8 cellular contexts compared by ENCODE assay signal in the genomic region with DNA sequence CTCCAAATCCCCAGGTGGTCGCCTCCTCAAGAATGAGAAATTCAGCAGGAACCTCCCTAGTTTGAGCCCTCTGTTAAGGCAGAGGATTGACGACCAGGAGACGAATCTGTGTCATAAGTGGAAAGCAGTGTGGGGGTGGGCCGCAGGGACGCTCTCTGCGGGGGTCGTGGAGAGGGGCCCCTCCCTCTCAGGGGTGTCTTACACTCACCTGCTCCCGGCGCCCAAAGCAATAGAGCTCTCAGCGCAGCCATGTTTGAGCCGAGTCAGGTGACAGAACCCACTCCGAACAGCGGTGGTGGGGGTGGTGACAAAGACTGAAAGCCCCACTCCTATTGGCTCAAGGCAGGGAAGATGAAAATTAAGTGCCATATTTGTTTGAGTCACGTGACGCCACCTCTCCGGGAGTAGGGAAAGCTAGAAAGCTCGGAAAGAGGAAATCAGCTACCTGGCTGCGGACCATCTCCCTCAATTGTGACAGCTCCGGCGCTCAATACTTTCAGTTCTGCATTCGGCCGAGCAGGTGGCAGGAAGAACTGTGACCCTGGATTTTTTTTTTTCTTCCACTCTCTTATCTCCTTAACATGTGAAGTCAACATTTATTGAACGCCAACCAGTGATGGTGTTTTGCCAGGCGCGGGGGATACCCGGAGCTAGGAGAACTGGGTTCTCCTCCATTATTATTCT. TPM values are rescaled to one million over a fixed set of nuclear protein-coding genes. Genes with fewer than 3 reads are reported as not detected.
A peak's percentile ranks its signal among the peaks of the same experiment; 100 is the strongest.
DNase-seq lines count a peak whose midpoint lies in the region; ATAC-seq and TF ChIP-seq lines count a peak whose summit lies in the region.

A gene (minus strand): TSS at position 265 of the 684 bp plus-strand sequence. CDS start 627 bp downstream, outside the sequence.

- H3K36me3 Mint-ChIP-seq in activated T-helper 17 cell treated with anti-CD3 and anti-CD28 coated beads, Interleukin-2, amount 50 U/mL, for 72 hours (ENCODE audit: low read depth), result peaks cover 25% of the 10 kb centered on the region
- H3K36me3 Mint-ChIP-seq in natural killer cell, result peaks cover 10% of the 10 kb centered on the region

- POLR2A ChIA-PET in RWPE1 (lab: Yijun Ruan, JAX; ENCODE audit: low non-redundant PET), result interaction anchor here (0.7 kb wide), 1 partner anchor 12 kb away, joined by 3 read pairs; no protein-coding TSS in a partner anchor

- H3K4me3 Mint-ChIP-seq in activated T-helper 17 cell treated with anti-CD3 and anti-CD28 coated beads, Interleukin-2, amount 50 U/mL, for 72 hours, result peak within 1 kb of the TSS; percentile 98
- peak within 1 kb of the TSS; percentile 98 for H3K4me3 Mint-ChIP-seq in natural killer cell

- TF ChIP-seq CTCF in LNCaP clone FGC (IDR thresholded peaks at IDR 0.05; ENCODE audit: control insufficient read depth, extremely low read depth, insufficient read depth) (no peak), RWPE1 (conservative IDR thresholded peaks at IDR 0.05; ENCODE audit: low read depth) (no peak), natural killer cell (IDR thresholded peaks at IDR 0.05) (no peak)

- H3K27ac Mint-ChIP-seq in activated T-helper 17 cell treated with anti-CD3 and anti-CD28 coated beads, Interleukin-2, amount 50 U/mL, for 72 hours, result peak within 1 kb of the TSS; percentile 96
- H3K27ac Mint-ChIP-seq in natural killer cell, result peak within 1 kb of the TSS; percentile 95 to 98

- peak within 1 kb of the TSS; percentile 68 for H3K27ac ChIP-seq in RWPE1

- intact Hi-C loops in natural killer cell (cut with micrococcal nuclease), result loop anchor here (2.0 to 10.0 kb wide), 2 partner anchors 198 to 978 kb away; a partner anchor contains a TSS

- peak within 1 kb of the TSS; percentile 94 for H3K4me3 ChIP-seq in LNCaP clone FGC (ENCODE audit: low read depth, low read length)

- H3K27me3 Mint-ChIP-seq in activated T-helper 17 cell treated with anti-CD3 and anti-CD28 coated beads, Interleukin-2, amount 50 U/mL, for 72 hours, result no peaks in the 10 kb centered on the region
- peaks cover 0 to 4% of the 10 kb centered on the region in 2 donors for H3K27me3 Mint-ChIP-seq in natural killer cell (ENCODE audit: low read depth in 2 of 2)

- H3K4me1 Mint-ChIP-seq in activated T-helper 17 cell treated with anti-CD3 and anti-CD28 coated beads, Interleukin-2, amount 50 U/mL, for 72 hours, result peaks cover 22% of the 10 kb centered on the region
- peaks cover 36 to 50% of the 10 kb centered on the region in 2 donors for H3K4me1 Mint-ChIP-seq in natural killer cell

- H3K9me3 Mint-ChIP-seq in activated T-helper 17 cell treated with anti-CD3 and anti-CD28 coated beads, Interleukin-2, amount 50 U/mL, for 72 hours, result no peaks in the 10 kb centered on the region
- no peaks in the 10 kb centered on the region for H3K9me3 Mint-ChIP-seq in natural killer cell

- CTCF ChIA-PET in RWPE1 (lab: Yijun Ruan, JAX), result interaction anchor here (0.6 to 1.1 kb wide), 2 partner anchors 10 to 21 kb away, joined by 3 to 5 read pairs; no protein-coding TSS in a partner anchor

- peak; percentile 92 for ATAC-seq in activated T-helper 17 cell treated with anti-CD3 and anti-CD28 coated beads, Interleukin-2, amount 50 U/mL, for 72 hours (replicated peaks)
- ATAC-seq in natural killer cell, result peak; percentile 91 to 97 (median 94)

- peak; percentile 97 for DNase-seq in Daoy (ENCODE audit: low read depth)
- peak; percentile 42 for DNase-seq in GOT3 (lab: John Stamatoyannopoulos, UW)
- DNase-seq in LNCaP clone FGC (ENCODE audit: low read depth), result peak; percentile 94
- DNase-seq in RWPE1 (ENCODE audit: low spot score), result peak; percentile 98
- DNase-seq in fibroblast of peridontal ligament (ENCODE audit: extremely low read depth), result peak; percentile 94
- peak; percentile 81 for DNase-seq in natural killer cell
- DNase-seq in stimulated activated naive CD4-positive, alpha-beta T cell treated with Interleukin-2 at 50 U/mL for 16 hours (lab: John Stamatoyannopoulos, UW), result peak; percentile 90

RNA-seq across cellular contexts. Expression of the gene that starts here (rescaled TPM):
- 9.0 and 13.9 TPM in 2 replicates for total RNA-seq in Daoy (2014; rRNA removed; shearing (Covaris generic))
- 10 to 100 TPM; 17.0 to 19.6 TPM for total RNA-seq in activated T-helper 17 cell treated with anti-CD3 and anti-CD28 coated beads, Interleukin-2, amount 50 U/mL, for 72 hours
- total RNA-seq in natural killer cell, result 10 to 100 TPM; 31.0 to 45.9 (median 35.5) TPM

Comparison
In these comparisons a context has a peak if more than half of its experiments do, and no peak if none do; other contexts are left out.
1. Peak in every context shown above with its lines: DNase-seq, ATAC-seq, H3K4me3 ChIP-seq and H3K27ac ChIP-seq.
2. DNase-seq: peak in every context shown above with its lines; median percentile 98 in RWPE1; 97 in Daoy; 94 in LNCaP clone FGC; 94 in fibroblast of peridontal ligament; 90 in stimulated activated naive CD4-positive, alpha-beta T cell treated with Interleukin-2 at 50 U/mL for 16 hours; 81 in natural killer cell; 42 in GOT3.